Comparison of ENCODE assay signal across 21 cellular contexts in the genomic region with DNA sequence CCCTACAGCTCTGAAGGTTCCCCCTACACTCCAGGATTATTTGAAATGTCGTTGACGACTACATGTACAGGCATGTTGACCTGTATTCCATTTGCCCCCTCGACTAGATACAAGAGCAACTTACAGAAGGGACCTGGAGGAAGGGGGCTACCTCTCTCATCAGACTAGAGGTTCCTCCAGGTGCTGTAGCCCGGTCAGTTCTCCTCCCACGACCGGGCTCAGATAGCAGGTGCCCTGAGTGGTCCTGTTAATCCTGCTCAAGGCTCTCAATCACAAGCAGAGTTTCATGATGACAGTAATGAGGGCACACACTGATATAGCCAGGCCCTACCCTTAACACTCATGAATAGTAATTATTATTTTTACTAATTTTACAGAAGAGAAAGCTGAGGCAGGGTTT. TPM values are rescaled to one million over a fixed set of nuclear protein-coding genes. Genes with fewer than 3 reads are reported as not detected.
DNase-seq lines count a peak whose midpoint lies in the region; ATAC-seq and TF ChIP-seq lines count a peak whose summit lies in the region.
"Had no signal": no experiment of that assay in that cellular context is flagged by ENCODE, and none has a peak within 500 bp of the region (broad histone marks: within the 10 kb centered on the region; RNA-seq: fewer than 3 reads in every experiment).

No MANE protein-coding gene starts in this region.

- H3K9ac ChIP-seq in endodermal cell (ENCODE audit: extremely low read depth, low read length, poor library complexity, severe bottlenecking) = no peak overlapping the region

- H3K9me3 ChIP-seq in endodermal cell (ENCODE audit: control insufficient read depth, low read length) = peaks cover 6% of the 10 kb centered on the region
- H3K9me3 ChIP-seq in sigmoid colon = no peaks in the 10 kb centered on the region
- H3K9me3 ChIP-seq: A549 had no signal

- no peak for TF ChIP-seq EP300 in sigmoid colon (IDR thresholded peaks at IDR 0.05)

- H4K20me1 ChIP-seq in GM23338 (replicated peaks; ENCODE audit: insufficient read depth) = peaks cover 17% of the 10 kb centered on the region

- H3K79me2 ChIP-seq in GM23338 (replicated peaks; ENCODE audit: insufficient read depth) = peaks cover 18% of the 10 kb centered on the region

- no peaks in the 10 kb centered on the region for H3K9me3 Mint-ChIP-seq in activated CD4-positive, alpha-beta T cell treated with anti-CD3 and anti-CD28 coated beads, Interleukin-2, amount 10 ng/mL, durations not matched to agents 24 days and 14 days
- H3K9me3 Mint-ChIP-seq in GM23338 (no peaks in the 10 kb centered on the region), endodermal cell (no peaks in the 10 kb centered on the region)
- H3K9me3 Mint-ChIP-seq: CD4-positive, alpha-beta T cell had no signal

- no peaks in the 10 kb centered on the region for H3K9me2 ChIP-seq in GM23338 (ENCODE audit: insufficient read depth)

- H3K36me3 ChIP-seq in GM23338 (ENCODE audit: insufficient read depth) (peaks cover 29% of the 10 kb centered on the region), endodermal cell (ENCODE audit: control insufficient read depth, insufficient read depth, low read length) (peaks cover 63% of the 10 kb centered on the region), sigmoid colon (no peaks in the 10 kb centered on the region)

- H3K4me2 ChIP-seq in GM23338 = no peak overlapping the region
- H3K4me2 ChIP-seq: A549, PC-9 had no signal

- 0 out of 2 replicates have a peak, but pooled peaks cover 8% of the 10 kb centered on the region for H3F3A ChIP-seq in GM23338 (replicated peaks; ENCODE audit: low read depth)

- H3K27ac ChIP-seq in GM23338 (ENCODE audit: low read depth) (no peak overlapping the region), endodermal cell (ENCODE audit: low read depth, low read length) (peak overlapping the region; percentile 88), sigmoid colon (peak overlapping the region in 3 of 4 donors; percentile 14 to 31 (median 24))
- H3K27ac ChIP-seq: A549, PC-9 had no signal

- H2AFZ ChIP-seq in GM23338 = no peak overlapping the region
- H2AFZ ChIP-seq: PC-9 had no signal

- H3K4me1 ChIP-seq in GM23338 (ENCODE audit: insufficient read depth) = 0 out of 2 replicates have a peak, but pooled peaks cover 4% of the 10 kb centered on the region
- H3K4me1 ChIP-seq in endodermal cell (ENCODE audit: control insufficient read depth, insufficient read depth, low read length) = peaks cover 30% of the 10 kb centered on the region
- H3K4me1 ChIP-seq in sigmoid colon = no peaks in the 10 kb centered on the region

- no peak overlapping the region for H3K4me3 Mint-ChIP-seq in activated CD4-positive, alpha-beta T cell treated with anti-CD3 and anti-CD28 coated beads, Interleukin-2, amount 10 ng/mL, durations not matched to agents 24 days and 14 days
- H3K4me3 Mint-ChIP-seq in GM23338 = no peak overlapping the region
- H3K4me3 Mint-ChIP-seq in endodermal cell = no peak overlapping the region
- H3K4me3 Mint-ChIP-seq: CD4-positive, alpha-beta T cell had no signal

- H3K27me3 Mint-ChIP-seq in activated CD4-positive, alpha-beta T cell treated with anti-CD3 and anti-CD28 coated beads, Interleukin-2, amount 10 ng/mL, durations not matched to agents 24 days and 14 days = no peaks in the 10 kb centered on the region
- peaks cover 11% of the 10 kb centered on the region for H3K27me3 Mint-ChIP-seq in GM23338 (ENCODE audit: insufficient read depth, low read depth, poor library complexity)
- H3K27me3 Mint-ChIP-seq in endodermal cell (ENCODE audit: insufficient read depth) = no peaks in the 10 kb centered on the region
- H3K27me3 Mint-ChIP-seq: CD4-positive, alpha-beta T cell had no signal

- peaks cover 62% of the 10 kb centered on the region for H3K36me3 Mint-ChIP-seq in activated CD4-positive, alpha-beta T cell treated with anti-CD3 and anti-CD28 coated beads, Interleukin-2, amount 10 ng/mL, durations not matched to agents 24 days and 14 days (ENCODE audit: low read depth)
- H3K36me3 Mint-ChIP-seq in GM23338 (ENCODE audit: low read depth) (peaks cover 86% of the 10 kb centered on the region), endodermal cell (ENCODE audit: low read depth) (peaks cover 70% of the 10 kb centered on the region)

- peaks cover 32% of the 10 kb centered on the region for H3K4me1 Mint-ChIP-seq in activated CD4-positive, alpha-beta T cell treated with anti-CD3 and anti-CD28 coated beads, Interleukin-2, amount 10 ng/mL, durations not matched to agents 24 days and 14 days
- H3K4me1 Mint-ChIP-seq in GM23338 = peaks cover 15% of the 10 kb centered on the region
- H3K4me1 Mint-ChIP-seq in endodermal cell = peaks cover 51% of the 10 kb centered on the region

- intact Hi-C loops in activated CD4-positive, alpha-beta T cell treated with anti-CD3 and anti-CD28 coated beads, Interleukin-2, amount 10 ng/mL, durations not matched to agents 24 days and 14 days (cut with micrococcal nuclease) = no loop called here
- intact Hi-C loops in sigmoid colon (cut with DNase I) = no loop called here

- no peak for TF ChIP-seq POLR2A in sigmoid colon (IDR thresholded peaks at IDR 0.05)
- TF ChIP-seq POLR2A in erythroblast (IDR thresholded peaks at IDR 0.05; ENCODE audit: low read length) = no peak

- no peak for DNase-seq in activated CD4-positive, alpha-beta T cell treated with anti-CD3 and anti-CD28 coated beads, Interleukin-2, amount 10 ng/mL, durations not matched to agents 24 days and 14 days
- no peak for DNase-seq in activated CD4-positive, alpha-beta T cell treated with anti-CD3 and anti-CD28 coated beads for 4 hours
- DNase-seq in GM23338 (ENCODE audit: low spot score) (no peak), endodermal cell (no peak), sigmoid colon (no peak), NCI-H524 treated with DMSO at 0.1 percent for 48 hours (lab: John Stamatoyannopoulos, UW) (no peak), erythroblast (lab: John Stamatoyannopoulos, UW) (no peak)
- DNase-seq: CD4-positive, alpha-beta T cell; GF-D8; GOT3; KBM-7; NCI-H1105; NCI-H1694; NCI-H2081 treated with DMSO at 0.1 percent for 48 hours; NCI-H510A treated with DMSO at 0.1 percent for 48 hours; SIG-M5 had no signal

- H3K4me3 ChIP-seq in GM23338 (no peak overlapping the region), endodermal cell (ENCODE audit: low read length) (no peak overlapping the region), sigmoid colon (no peak overlapping the region)
- H3K4me3 ChIP-seq: A549, PC-9 had no signal

- 94 to 100% methylated on average over 1 to 6 of the region's 6 CpGs for WGBS in endodermal cell (ENCODE audit: insufficient coverage in 1 of 2, insufficient read length in 1 of 2), 2 experiments
- WGBS in sigmoid colon, 2 donors = 89 to 93% methylated on average over 6 of the region's 6 CpGs

- ATAC-seq in GM23338 (no peak), HG03439 (IDR thresholded peaks at IDR 0.05; ENCODE audit: unreplicated experiment) (no peak)
- ATAC-seq: A549, HepG2 had no signal

- H3K27me3 ChIP-seq in GM23338 (ENCODE audit: insufficient read depth) (no peaks in the 10 kb centered on the region), endodermal cell (ENCODE audit: control insufficient read depth, insufficient read depth, low read length, poor library complexity, severe bottlenecking) (no peaks in the 10 kb centered on the region), sigmoid colon (no peaks in the 10 kb centered on the region)

- TF ChIP-seq CTCF in GM23338 (conservative IDR thresholded peaks at IDR 0.05; ENCODE audit: low read depth in 2 of 2) (no peak), endodermal cell (conservative IDR thresholded peaks at IDR 0.05) (no peak), sigmoid colon (IDR thresholded peaks at IDR 0.05) (no peak)

- H3K27ac Mint-ChIP-seq in activated CD4-positive, alpha-beta T cell treated with anti-CD3 and anti-CD28 coated beads, Interleukin-2, amount 10 ng/mL, durations not matched to agents 24 days and 14 days = peak overlapping the region; percentile 15
- H3K27ac Mint-ChIP-seq in GM23338 (peak overlapping the region; percentile 33; the same call in 1 of the 2 replicates), endodermal cell (peak overlapping the region; percentile 35)
- H3K27ac Mint-ChIP-seq: CD4-positive, alpha-beta T cell had no signal

TF ChIP-seq in GM23338, 12 proteins besides CTCF, POLR2A, EP300 and RAD21 (continues in another document):
- TF ChIP-seq EZH2 (IDR thresholded peaks at IDR 0.05; ENCODE audit: low read depth, unreplicated experiment) (no peak), JUNB (IDR thresholded peaks at IDR 0.05; ENCODE audit: unreplicated experiment) (no peak), EZH2phosphoT487 (IDR thresholded peaks at IDR 0.05; ENCODE audit: unreplicated experiment) (no peak), ZNF331 (CRISPR knock-in tag; IDR thresholded peaks at IDR 0.05; ENCODE audit: low read depth) (no peak), NANOG (IDR thresholded peaks at IDR 0.05; ENCODE audit: borderline replicate concordance) (no peak)
- TF ChIP-seq, protein P1, sequence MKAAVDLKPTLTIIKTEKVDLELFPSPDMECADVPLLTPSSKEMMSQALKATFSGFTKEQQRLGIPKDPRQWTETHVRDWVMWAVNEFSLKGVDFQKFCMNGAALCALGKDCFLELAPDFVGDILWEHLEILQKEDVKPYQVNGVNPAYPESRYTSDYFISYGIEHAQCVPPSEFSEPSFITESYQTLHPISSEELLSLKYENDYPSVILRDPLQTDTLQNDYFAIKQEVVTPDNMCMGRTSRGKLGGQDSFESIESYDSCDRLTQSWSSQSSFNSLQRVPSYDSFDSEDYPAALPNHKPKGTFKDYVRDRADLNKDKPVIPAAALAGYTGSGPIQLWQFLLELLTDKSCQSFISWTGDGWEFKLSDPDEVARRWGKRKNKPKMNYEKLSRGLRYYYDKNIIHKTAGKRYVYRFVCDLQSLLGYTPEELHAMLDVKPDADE (IDR thresholded peaks at IDR 0.05) = no peak

RNA-seq across cellular contexts. Expression of a gene that starts 36.5 kb away (rescaled TPM):
- 33.8 and 35.3 TPM in 2 replicates for total RNA-seq in activated CD4-positive, alpha-beta T cell treated with anti-CD3 and anti-CD28 coated beads, Interleukin-2, amount 10 ng/mL, durations not matched to agents 24 days and 14 days
- 54.8 and 57.4 TPM in 2 replicates for total RNA-seq in GM23338 (2014; rRNA removed; shearing (Covaris generic))
- polyA plus RNA-seq in GM23338 (2016; fragmentation: Nextera tagmentation; extraction: Ambion mirVana) (9.5 and 9.7 TPM in 2 replicates), sigmoid colon (10 to 100 TPM in 1 of 3 donors, 1 to 10 TPM in 2; 8.4 to 26.9 (median 8.6) TPM)
- total RNA-seq in endodermal cell (10 to 100 TPM; 29.8 to 32.2 TPM), sigmoid colon (1 to 10 TPM; 3.0 to 7.5 (median 4.9) TPM)
- 11.1 TPM for polyA plus RNA-seq in endodermal cell (2013, experiment 1 of 2)
- 11.0 TPM for polyA plus RNA-seq in endodermal cell (2013, experiment 2 of 2)
- polyA plus RNA-seq: BJ, HepG2 had no signal
